In genomic region chr1:109509176-109510134, GRCh38 we compare ENCODE assay signal across 8 cellular contexts. TPM values are rescaled to one million over a fixed set of nuclear protein-coding genes. Genes with fewer than 3 reads are reported as not detected.
DNase-seq lines count a peak whose midpoint lies in the region; ATAC-seq, FAIRE-seq and TF ChIP-seq lines count a peak whose summit lies in the region.

Gene AMIGO1, minus strand, starts transcription at chr1:109509727. Its CDS starts 815 bp downstream, at chr1:109508912.

- peak within 1 kb of the TSS; percentile 63 to 85 (median 82) for H3K4me3 ChIP-seq in pancreas

- no peaks in the 10 kb centered on the region for H3K27me3 ChIP-seq in pancreas

- 0 to 1% methylated on average over 63 to 100 of the region's 100 CpGs for WGBS in pancreas, 2 donors

- FAIRE-seq in pancreas (lab: Jason Lieb, UNC): no peak

- no peaks in the 10 kb centered on the region for H3K4me1 ChIP-seq in ES-I3 (ENCODE audit: insufficient read depth, low read length)
- peaks cover 0 to 3% (median 0%) of the 10 kb centered on the region in 3 donors for H3K4me1 ChIP-seq in pancreas

- no peak for TF ChIP-seq CTCF in pancreas (IDR thresholded peaks at IDR 0.05)

- ATAC-seq in HG03175 (IDR thresholded peaks at IDR 0.05; ENCODE audit: unreplicated experiment) (peak; percentile 61), pancreas (peak; percentile 90 to 95 (median 94))

- H3K9me3 ChIP-seq in ES-I3 (ENCODE audit: control insufficient read depth, insufficient read depth, low read length) (no peaks in the 10 kb centered on the region), pancreas (no peaks in the 10 kb centered on the region)

- intact Hi-C loops in head of caudate nucleus (cut with DNase I) (no loop called here), pancreas (cut with DNase I) (no loop called here)

- peak within 1 kb of the TSS; percentile 89 for H3K9ac ChIP-seq in ES-I3 (ENCODE audit: low read depth, low read length)

- no peaks in the 10 kb centered on the region for H3K36me3 ChIP-seq in ES-I3 (ENCODE audit: insufficient read depth, low read length)
- H3K36me3 ChIP-seq in pancreas: no peaks in the 10 kb centered on the region

- peak within 1 kb of the TSS in 1 of 4 donors; percentile 17 for H3K27ac ChIP-seq in pancreas

- DNase-seq in RPMI8226: peak; percentile 58
- peak; percentile 69 for DNase-seq in activated naive CD4-positive, alpha-beta T cell treated with Interleukin-2 at 50 U/mL for 16 hours
- peak in 36 of 42 donors; percentile 39 to 82 (median 63) for DNase-seq in head of caudate nucleus
- DNase-seq in pancreas: peak; percentile 44 to 81 (median 56)
- DNase-seq in DMS153 treated with DMSO at 0.1 percent for 48 hours (lab: John Stamatoyannopoulos, UW; ENCODE audit: unreplicated experiment): no peak
- DNase-seq in A172 (ENCODE audit: low spot score): no peak

RNA-seq across cellular contexts. Expression of gene AMIGO1, which starts in this region (rescaled TPM):
- total RNA-seq in pancreas: 1 to 10 TPM; 4.4 to 5.8 (median 5.3) TPM
- 1 to 10 TPM; 1.6 to 4.9 TPM for polyA plus RNA-seq in pancreas
- total RNA-seq in A172 (2014; rRNA removed; shearing (Covaris generic)): 0.10 TPM in 1 of 2 replicates, not detected in the other

Comparison
In these comparisons a context has a peak if more than half of its experiments do, and no peak if none do; other contexts are left out.
1. DNase-seq: peak in RPMI8226 (single experiment), activated naive CD4-positive, alpha-beta T cell treated with Interleukin-2 at 50 U/mL for 16 hours (single experiment), head of caudate nucleus (36 of 42) and pancreas (6 of 6); none in DMS153 treated with DMSO at 0.1 percent for 48 hours (single experiment) and A172 (single experiment).